1 cellular context compared by ENCODE assay signal in the genomic region with DNA sequence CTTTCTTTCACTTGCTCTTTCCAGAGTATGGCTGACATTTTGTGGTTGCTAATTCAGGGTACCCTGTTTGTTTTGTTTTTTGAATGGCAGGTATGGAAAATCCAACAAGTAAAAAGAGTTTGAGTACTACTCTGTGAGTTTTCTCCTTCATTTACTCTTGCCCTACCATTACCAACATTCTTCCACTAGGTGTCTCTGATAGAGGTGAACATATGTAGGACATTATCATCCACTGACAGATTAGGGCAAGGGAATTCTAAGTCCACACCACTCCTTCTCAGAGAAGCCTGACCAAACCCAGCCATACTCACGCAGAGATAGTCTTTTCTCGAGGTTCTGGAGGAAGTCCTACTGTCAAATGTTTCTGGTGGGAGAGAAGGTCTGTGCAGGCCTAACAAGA.
TF ChIP-seq lines count a peak whose summit lies in the region.

No MANE protein-coding gene starts in this region.

TF ChIP-seq in SK-N-SH treated with all-trans-retinoic acid at 6 μM for 48 hours, 23 proteins besides CTCF, POLR2A, EP300 and RAD21 (continued from another document):
- TF ChIP-seq CREB5 (CRISPR knock-in tag; IDR thresholded peaks at IDR 0.05; ENCODE audit: low read depth) (no peak), BACH2 (CRISPR knock-in tag; IDR thresholded peaks at IDR 0.05; ENCODE audit: borderline replicate concordance) (no peak), TCF4 (CRISPR knock-in tag; IDR thresholded peaks at IDR 0.05; ENCODE audit: borderline replicate concordance) (no peak), RARB (CRISPR knock-in tag; IDR thresholded peaks at IDR 0.05) (no peak), PPARA (CRISPR knock-in tag; IDR thresholded peaks at IDR 0.05; ENCODE audit: borderline replicate concordance) (no peak), ZFP30 (CRISPR knock-in tag; IDR thresholded peaks at IDR 0.05) (no peak), ZFP3 (CRISPR knock-in tag; IDR thresholded peaks at IDR 0.05) (no peak), ISL1 (CRISPR knock-in tag; IDR thresholded peaks at IDR 0.05) (no peak)
- TF ChIP-seq, protein P1, sequence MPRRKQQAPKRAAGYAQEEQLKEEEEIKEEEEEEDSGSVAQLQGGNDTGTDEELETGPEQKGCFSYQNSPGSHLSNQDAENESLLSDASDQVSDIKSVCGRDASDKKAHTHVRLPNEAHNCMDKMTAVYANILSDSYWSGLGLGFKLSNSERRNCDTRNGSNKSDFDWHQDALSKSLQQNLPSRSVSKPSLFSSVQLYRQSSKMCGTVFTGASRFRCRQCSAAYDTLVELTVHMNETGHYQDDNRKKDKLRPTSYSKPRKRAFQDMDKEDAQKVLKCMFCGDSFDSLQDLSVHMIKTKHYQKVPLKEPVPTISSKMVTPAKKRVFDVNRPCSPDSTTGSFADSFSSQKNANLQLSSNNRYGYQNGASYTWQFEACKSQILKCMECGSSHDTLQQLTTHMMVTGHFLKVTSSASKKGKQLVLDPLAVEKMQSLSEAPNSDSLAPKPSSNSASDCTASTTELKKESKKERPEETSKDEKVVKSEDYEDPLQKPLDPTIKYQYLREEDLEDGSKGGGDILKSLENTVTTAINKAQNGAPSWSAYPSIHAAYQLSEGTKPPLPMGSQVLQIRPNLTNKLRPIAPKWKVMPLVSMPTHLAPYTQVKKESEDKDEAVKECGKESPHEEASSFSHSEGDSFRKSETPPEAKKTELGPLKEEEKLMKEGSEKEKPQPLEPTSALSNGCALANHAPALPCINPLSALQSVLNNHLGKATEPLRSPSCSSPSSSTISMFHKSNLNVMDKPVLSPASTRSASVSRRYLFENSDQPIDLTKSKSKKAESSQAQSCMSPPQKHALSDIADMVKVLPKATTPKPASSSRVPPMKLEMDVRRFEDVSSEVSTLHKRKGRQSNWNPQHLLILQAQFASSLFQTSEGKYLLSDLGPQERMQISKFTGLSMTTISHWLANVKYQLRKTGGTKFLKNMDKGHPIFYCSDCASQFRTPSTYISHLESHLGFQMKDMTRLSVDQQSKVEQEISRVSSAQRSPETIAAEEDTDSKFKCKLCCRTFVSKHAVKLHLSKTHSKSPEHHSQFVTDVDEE (CRISPR knock-in tag; IDR thresholded peaks at IDR 0.05): no peak
